ENCODE assay signal across 14 cellular contexts in the genomic region with DNA sequence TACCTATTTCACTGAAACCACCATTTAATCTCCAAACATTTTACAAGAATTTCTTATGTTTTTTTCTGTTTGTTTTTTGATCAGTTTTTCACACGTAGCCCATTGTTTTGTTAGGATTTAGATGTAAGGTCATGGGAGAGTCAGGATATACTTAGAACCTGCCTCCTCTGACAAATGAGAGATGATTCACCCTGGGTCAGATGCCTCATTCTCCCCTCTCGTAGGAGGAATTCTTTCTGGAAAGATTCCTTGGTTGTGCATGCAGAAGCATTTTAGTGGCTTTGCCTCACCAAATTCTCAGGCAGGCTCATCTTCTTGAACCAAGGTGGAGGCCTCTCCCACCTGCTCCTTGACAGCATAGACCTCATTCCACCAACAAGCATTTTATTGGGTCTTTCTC.
DNase-seq lines count a peak whose midpoint lies in the region; ATAC-seq and TF ChIP-seq lines count a peak whose summit lies in the region.
"Had no signal": no experiment of that assay in that cellular context is flagged by ENCODE, and none has a peak within 500 bp of the region (broad histone marks: within the 10 kb centered on the region; RNA-seq: fewer than 3 reads in every experiment).

No MANE protein-coding gene starts in this region.

- H3K27me3 ChIP-seq in HCT116 (ENCODE audit: insufficient read depth, low read length), result no peaks in the 10 kb centered on the region

- no peak overlapping the region for H3K27ac ChIP-seq in HCT116 (ENCODE audit: low read depth, low read length)

- no peaks in the 10 kb centered on the region for H3K9me3 Mint-ChIP-seq in activated CD4-positive, alpha-beta T cell treated with anti-CD3 and anti-CD28 coated beads for 36 hours (ENCODE audit: low read depth)

- intact Hi-C loops in HCT116 (cut with micrococcal nuclease), result loop anchor here (10.0 kb wide), 1 partner anchor 221 kb away; no protein-coding TSS in a partner anchor
- intact Hi-C loops in activated CD4-positive, alpha-beta T cell treated with anti-CD3 and anti-CD28 coated beads for 36 hours (cut with DNase I, micrococcal nuclease), result no loop called here

- CTCF ChIA-PET in HCT116 (lab: Charles Lee), result no interaction called here
- CTCF ChIA-PET in activated CD4-positive, alpha-beta T cell treated with anti-CD3 and anti-CD28 coated beads for 36 hours (lab: Charles Lee), result no interaction called here

- H3K9me2 ChIP-seq in HCT116 (ENCODE audit: insufficient read depth), result no peaks in the 10 kb centered on the region

- H3K79me2 ChIP-seq in HCT116 (ENCODE audit: insufficient read depth, low read length), result no peaks in the 10 kb centered on the region

- RAD21 ChIA-PET in HCT116 (lab: Charles Lee; ENCODE audit: low non-redundant PET in 1 of 2, low total read pairs in 2 of 2, uncharacterized antibody in 2 of 2, unreplicated experiment in 2 of 2), result no interaction called here

- DNase-seq in HCT116 (ENCODE audit: low read depth, low spot score) (no peak), amniotic epithelial cell (ENCODE audit: low read depth) (peak; percentile 95), fibroblast of the aortic adventitia (ENCODE audit: low read depth) (peak; percentile 81), stromal cell of bone marrow (ENCODE audit: low read depth) (peak; percentile 81), epidermal melanocyte (ENCODE audit: insufficient read length, low spot score) (no peak), GOT3 (lab: John Stamatoyannopoulos, UW) (no peak)
- DNase-seq in activated CD4-positive, alpha-beta T cell treated with anti-CD3 and anti-CD28 coated beads for 36 hours, result no peak
- DNase-seq: activated CD4-positive, alpha-beta T cell treated with anti-CD3 and anti-CD28 coated beads, Interleukin-2, amount 50 U/mL, for 4 hours; COR-L47; NCI-H2081; NCI-H82; nucleus accumbens; Right ventricle myocardium superior; T-helper 9 cell had no signal

- no peaks in the 10 kb centered on the region for H3K9me3 ChIP-seq in HCT116 (ENCODE audit: control insufficient read depth in 1 of 2, insufficient read depth in 1 of 2, low read depth in 1 of 2, low read length in 2 of 2)

- H2AFZ ChIP-seq in HCT116 (ENCODE audit: low read depth, low read length, poor library complexity, severe bottlenecking), result peak overlapping the region; percentile 49

- H3K4me1 ChIP-seq in HCT116 (ENCODE audit: control insufficient read depth in 1 of 2, insufficient read depth in 2 of 2, low read length in 2 of 2), result peaks cover 2 to 4% of the 10 kb centered on the region in 2 experiments; a peak in 2 of 4 replicates

- no peaks in the 10 kb centered on the region for H3K36me3 Mint-ChIP-seq in activated CD4-positive, alpha-beta T cell treated with anti-CD3 and anti-CD28 coated beads for 36 hours (ENCODE audit: low read depth)

- POLR2A ChIA-PET in HCT116 (lab: Charles Lee), result no interaction called here
- POLR2A ChIA-PET in activated CD4-positive, alpha-beta T cell treated with anti-CD3 and anti-CD28 coated beads for 36 hours (lab: Charles Lee), result no interaction called here

- no peaks in the 10 kb centered on the region for H3K36me3 ChIP-seq in HCT116 (ENCODE audit: control insufficient read depth in 1 of 2, insufficient read depth in 2 of 2, low read length in 2 of 2)

- H3K4me3 Mint-ChIP-seq in activated CD4-positive, alpha-beta T cell treated with anti-CD3 and anti-CD28 coated beads for 36 hours, result no peak overlapping the region

- ATAC-seq in HCT116, result no peak
- ATAC-seq in activated CD4-positive, alpha-beta T cell treated with anti-CD3 and anti-CD28 coated beads for 36 hours, result no peak

- TF ChIP-seq RAD21 in HCT116 (IDR thresholded peaks at IDR 0.05; ENCODE audit: low read depth), result no peak

- no peaks in the 10 kb centered on the region for H3K4me1 Mint-ChIP-seq in activated CD4-positive, alpha-beta T cell treated with anti-CD3 and anti-CD28 coated beads for 36 hours

- BruUV-seq in HCT116 (replicated peaks; lab: Mats Ljungman, UMichigan), result no TSS peak

- H3K27ac Mint-ChIP-seq in activated CD4-positive, alpha-beta T cell treated with anti-CD3 and anti-CD28 coated beads for 36 hours, result no peak overlapping the region

- no peak for TF ChIP-seq POLR2A in HCT116 (IDR thresholded peaks at IDR 0.05; ENCODE audit: borderline replicate concordance, extremely low read depth, insufficient read depth, insufficient read length)

- no peak overlapping the region for H3K4me3 ChIP-seq in HCT116 (replicated peaks in 1 of 2; ENCODE audit: low read depth in 1 of 2, low read length in 2 of 2)
- no peak overlapping the region for H3K4me3 ChIP-seq in fibroblast of the aortic adventitia (ENCODE audit: low read depth, low read length)

- TF ChIP-seq CTCF in HCT116 (IDR thresholded peaks at IDR 0.05 in 2 of 3, conservative IDR thresholded peaks at IDR 0.05 in 1 of 3; ENCODE audit: borderline replicate concordance in 1 of 3, insufficient read depth in 1 of 3, low read depth in 2 of 3, low read length in 2 of 3) (no peak), fibroblast of the aortic adventitia (IDR thresholded peaks at IDR 0.05; ENCODE audit: insufficient read depth, low read length) (no peak)

- no peaks in the 10 kb centered on the region for H3K27me3 Mint-ChIP-seq in activated CD4-positive, alpha-beta T cell treated with anti-CD3 and anti-CD28 coated beads for 36 hours

- H3K4me2 ChIP-seq in HCT116 (ENCODE audit: low read length), result no peak overlapping the region

- H4K20me1 ChIP-seq in HCT116 (ENCODE audit: insufficient read depth), result no peaks in the 10 kb centered on the region

- no peak overlapping the region for H3K9ac ChIP-seq in HCT116 (ENCODE audit: low read length)

TF ChIP-seq in HCT116, 20 proteins besides CTCF, POLR2A, EP300 and RAD21:
- TF ChIP-seq ZFX (IDR thresholded peaks at IDR 0.05) (no peak), ELF1 (IDR thresholded peaks at IDR 0.05; ENCODE audit: borderline replicate concordance, low read depth) (no peak), YY1 (IDR thresholded peaks at IDR 0.05; ENCODE audit: extremely low read depth, insufficient replicate concordance, low read depth, low read length) (no peak), ZNF274 (IDR thresholded peaks at IDR 0.05; ENCODE audit: low read depth, low read length) (no peak), FOSL1 (IDR thresholded peaks at IDR 0.05; ENCODE audit: low read depth) (no peak), SP1 (IDR thresholded peaks at IDR 0.05; ENCODE audit: low read depth) (no peak)
- TF ChIP-seq, protein P1, sequence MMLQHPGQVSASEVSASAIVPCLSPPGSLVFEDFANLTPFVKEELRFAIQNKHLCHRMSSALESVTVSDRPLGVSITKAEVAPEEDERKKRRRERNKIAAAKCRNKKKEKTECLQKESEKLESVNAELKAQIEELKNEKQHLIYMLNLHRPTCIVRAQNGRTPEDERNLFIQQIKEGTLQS (IDR thresholded peaks at IDR 0.05), result no peak

Comparison
In these comparisons a context has a peak if more than half of its experiments do, and no peak if none do; other contexts are left out.
1. DNase-seq: peak in amniotic epithelial cell (single experiment), fibroblast of the aortic adventitia (single experiment) and stromal cell of bone marrow (single experiment); none in HCT116 (single experiment), epidermal melanocyte (single experiment), GOT3 (single experiment) and activated CD4-positive, alpha-beta T cell treated with anti-CD3 and anti-CD28 coated beads for 36 hours (single experiment).